In genomic region chr2:81097361-81097760, GRCh38 we compare ENCODE assay signal across 26 cellular contexts.
"Had no signal": no experiment of that assay in that cellular context is flagged by ENCODE, and none has a peak within 500 bp of the region (broad histone marks: within the 10 kb centered on the region; RNA-seq: fewer than 3 reads in every experiment).

No MANE protein-coding gene starts in this region.

- ATAC-seq: effector memory CD8-positive, alpha-beta T cell; esophagus mucosa; foreskin keratinocyte; gastrocnemius medialis; gastroesophageal sphincter; heart left ventricle; heart right ventricle had no signal

- H3K27me3 ChIP-seq: colonic mucosa, dorsolateral prefrontal cortex, esophagus muscularis mucosa, esophagus squamous epithelium, foreskin keratinocyte, gastrocnemius medialis, gastroesophageal sphincter, heart left ventricle, heart right ventricle, hepatocyte had no signal

- H3K36me3 ChIP-seq: colonic mucosa, esophagus muscularis mucosa, esophagus squamous epithelium, gastrocnemius medialis, gastroesophageal sphincter, heart left ventricle, heart right ventricle had no signal

- H3K4me1 ChIP-seq: colonic mucosa, esophagus muscularis mucosa, esophagus squamous epithelium, foreskin keratinocyte, gastrocnemius medialis, gastroesophageal sphincter, heart left ventricle, heart right ventricle had no signal

- H3K27ac ChIP-seq: colonic mucosa, coronary artery, dorsolateral prefrontal cortex, epithelial cell of prostate, esophagus muscularis mucosa, esophagus squamous epithelium, foreskin keratinocyte, gastrocnemius medialis, gastroesophageal sphincter, heart left ventricle, heart right ventricle, hepatocyte had no signal

- H3K9me3 Mint-ChIP-seq: endodermal cell had no signal

- H3K27ac Mint-ChIP-seq: dendritic cell treated with granulocyte-macrophage colony-stimulating factor and Interleukin-4, amounts not matched to agents 40 ng/mL and 50 ng/mL, for 4 days; effector memory CD8-positive, alpha-beta T cell; endodermal cell had no signal

- H2AFZ ChIP-seq: hepatocyte had no signal

- H3K79me2 ChIP-seq: hepatocyte had no signal

- H3K4me3 ChIP-seq: colonic mucosa, coronary artery, dorsolateral prefrontal cortex, esophagus muscularis mucosa, esophagus squamous epithelium, gastrocnemius medialis, gastroesophageal sphincter, heart left ventricle, heart right ventricle, hepatocyte had no signal

- H3K9me3 ChIP-seq: colonic mucosa, esophagus muscularis mucosa, esophagus squamous epithelium, gastrocnemius medialis, gastroesophageal sphincter, heart left ventricle had no signal

- H3K27me3 Mint-ChIP-seq: dendritic cell treated with granulocyte-macrophage colony-stimulating factor and Interleukin-4, amounts not matched to agents 40 ng/mL and 50 ng/mL, for 4 days; effector memory CD8-positive, alpha-beta T cell had no signal

- DNase-seq: colonic mucosa; cortex of kidney; dermis blood vessel endothelial cell; dorsolateral prefrontal cortex; effector CD4-positive, alpha-beta T cell; effector CD8-positive, alpha-beta T cell; effector memory CD4-positive, alpha-beta T cell; effector memory CD8-positive, alpha-beta T cell; endodermal cell; erythroblast; esophagus squamous epithelium; foreskin fibroblast; foreskin keratinocyte; foreskin melanocyte; gastrocnemius medialis; glutamatergic neuron; head of caudate nucleus; heart left ventricle; heart right ventricle had no signal

- H3K4me2 ChIP-seq: hepatocyte had no signal

- H3K4me1 Mint-ChIP-seq: endodermal cell had no signal

- H3K4me3 Mint-ChIP-seq: dendritic cell treated with granulocyte-macrophage colony-stimulating factor and Interleukin-4, amounts not matched to agents 40 ng/mL and 50 ng/mL, for 4 days; effector memory CD8-positive, alpha-beta T cell; endodermal cell had no signal
